ENCODE assay signal across 27 cellular contexts in genomic region chr6:91827151-91827550, GRCh38.
"Had no signal": no experiment of that assay in that cellular context is flagged by ENCODE, and none has a peak within 500 bp of the region (broad histone marks: within the 10 kb centered on the region; RNA-seq: fewer than 3 reads in every experiment).

No MANE protein-coding gene starts in this region.

- H3K27ac ChIP-seq: stomach, suprapubic skin, testis, thoracic aorta, thyroid gland, tibial artery, tibial nerve, transverse colon, upper lobe of left lung, upper lobe of right lung, uterus, vagina had no signal

- FAIRE-seq: urothelium cell line had no signal

- H3K36me3 ChIP-seq: stomach, suprapubic skin, thoracic aorta, thyroid gland, tibial artery, tibial nerve, transverse colon, upper lobe of left lung, upper lobe of right lung, uterus, vagina had no signal

- DNase-seq: stimulated activated CD4-positive, alpha-beta T cell treated with anti-CD3 and anti-CD28 coated beads, Interleukin-2, amount 100 ng/mL, for 48 hours; stimulated activated CD4-positive, alpha-beta T cell treated with anti-CD3 and anti-CD28 coated beads, Interleukin-4, amount 100 ng/mL, for 1 hour; stimulated activated CD4-positive, alpha-beta T cell treated with anti-CD3 and anti-CD28 coated beads, Interleukin-4, amount 100 ng/mL, for 24 hours; stimulated activated CD4-positive, alpha-beta T cell treated with anti-CD3 and anti-CD28 coated beads, Interleukin-4, amount 100 ng/mL, for 4 hours; stimulated activated CD8-positive, alpha-beta memory T cell treated with anti-CD3 and anti-CD28 coated beads, Interleukin-4, amount 100 ng/mL, for 48 hours; stimulated activated naive B cell treated with anti-CD40 and anti-IgM and Interleukin-4, amounts not matched to agents 10 μg/mL and 1 μg/mL and 100 μg/mL, for 72 hours; stimulated activated naive CD4-positive, alpha-beta T cell; stimulated activated naive CD4-positive, alpha-beta T cell treated with Interleukin-2 at 50 U/mL for 16 hours; stimulated activated naive CD8-positive, alpha-beta T cell treated with anti-CD3 and anti-CD28 coated beads, Interleukin-15, amount 100 ng/mL, for 72 hours; stimulated activated naive CD8-positive, alpha-beta T cell treated with anti-CD3 and anti-CD28 coated beads, Interleukin-15, Interleukin-2, amounts not matched to agents 100 U/mL and 50 U/mL, for 24 hours; stomach; substantia nigra; testis; thyroid gland; tibial artery; transverse colon; trophoblast cell; upper lobe of left lung; upper lobe of right lung; uterus had no signal

- H3K27me3 ChIP-seq: stomach, suprapubic skin, testis, thyroid gland, tibial artery, tibial nerve, transverse colon, upper lobe of left lung, upper lobe of right lung, uterus, vagina had no signal

- H3K9me3 ChIP-seq: stomach, suprapubic skin, testis, thoracic aorta, thyroid gland, tibial artery, tibial nerve, transverse colon, upper lobe of left lung, upper lobe of right lung, uterus, vagina had no signal

- H3K4me1 ChIP-seq: stomach, suprapubic skin, testis, thyroid gland, tibial artery, tibial nerve, transverse colon, upper lobe of left lung, upper lobe of right lung, uterus, vagina had no signal

- H3K4me3 ChIP-seq: stomach, suprapubic skin, testis, thoracic aorta, thyroid gland, tibial artery, tibial nerve, transverse colon, upper lobe of left lung, upper lobe of right lung, uterus, vagina had no signal

- ATAC-seq: stimulated activated effector memory CD8-positive, alpha-beta T cell treated with anti-CD3 and anti-CD28 coated beads, Interleukin-12 subunit alpha, Interleukin-12 subunit beta, amount 100 ng/mL, for 72 hours; stimulated activated memory B cell treated with anti-CD40 and anti-IgM and Interleukin-4, amounts not matched to agents 10 μg/mL and 1 μg/mL and 100 μg/mL, for 72 hours; stimulated activated naive B cell treated with anti-CD40 and anti-IgM and Interleukin-4, amounts not matched to agents 10 μg/mL and 1 μg/mL and 100 μg/mL, for 72 hours; stimulated activated naive CD8-positive, alpha-beta T cell treated with anti-CD3 and anti-CD28 coated beads, Interleukin-15, amount 100 ng/mL, for 72 hours; stimulated activated naive CD8-positive, alpha-beta T cell treated with anti-CD3 and anti-CD28 coated beads, Interleukin-15, Interleukin-2, amounts not matched to agents 100 U/mL and 50 U/mL, for 24 hours; upper lobe of right lung had no signal
